ENCODE assay signal across 8 cellular contexts in the genomic region with DNA sequence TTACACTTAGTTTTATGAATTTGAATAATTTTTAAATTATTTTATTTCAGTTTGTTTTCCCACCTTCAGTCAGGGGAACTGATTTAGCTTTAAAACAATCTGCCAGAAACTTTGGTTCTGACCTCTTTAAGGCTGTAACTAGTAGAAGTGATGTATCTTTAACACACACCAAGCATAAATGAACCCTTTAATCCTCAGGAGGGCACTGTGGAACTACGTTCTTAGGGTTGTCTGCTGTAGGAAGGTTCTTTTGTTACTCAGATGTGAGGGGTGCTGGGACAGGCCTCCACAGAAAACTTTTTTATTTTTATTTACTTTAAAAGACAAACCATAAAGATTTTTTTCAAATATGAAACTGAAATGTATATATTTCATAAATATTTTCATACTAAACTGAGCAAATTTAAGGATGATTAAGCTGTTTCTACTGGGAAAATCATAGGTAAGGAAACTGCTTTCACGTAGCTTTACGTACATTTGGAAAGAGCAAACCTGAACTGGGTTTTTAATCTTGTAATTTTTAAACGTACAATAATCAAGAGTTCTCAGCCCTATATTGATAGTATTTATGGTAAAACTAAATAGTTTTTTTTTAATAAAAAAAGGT. TPM values are rescaled to one million over a fixed set of nuclear protein-coding genes. Genes with fewer than 3 reads are reported as not detected.
A peak's percentile ranks its signal among the peaks of the same experiment; 100 is the strongest.
DNase-seq lines count a peak whose midpoint lies in the region; ATAC-seq, FAIRE-seq and TF ChIP-seq lines count a peak whose summit lies in the region.

No MANE protein-coding gene starts in this region.

- no peaks in the 10 kb centered on the region for H3K79me2 ChIP-seq in HepG2 (ENCODE audit: insufficient read depth, low read length)

- ATAC-seq in HG03103 (IDR thresholded peaks at IDR 0.05; ENCODE audit: low read depth, unreplicated experiment) (peak; percentile 56), HepG2 (peak; percentile 82)
- ATAC-seq in naive thymus-derived CD8-positive, alpha-beta T cell: no peak

- no peak overlapping the region for H2AFZ ChIP-seq in HepG2 (ENCODE audit: low read length)

- FAIRE-seq in HepG2 (lab: Jason Lieb, UNC): peak; percentile 76

- POLR2A ChIA-PET in HepG2 (lab: Yijun Ruan, JAX): no interaction called here
- POLR2A ChIA-PET in naive thymus-derived CD8-positive, alpha-beta T cell (lab: Charles Lee): no interaction called here

- peak; percentile 44 for DNase-seq in GM04503 (ENCODE audit: low read depth)
- DNase-seq in NCI-H526 treated with DMSO at 0.1 percent for 48 hours (lab: John Stamatoyannopoulos, UW): peak; percentile 48
- peak in 1 of 2 donors; percentile 20 for DNase-seq in breast epithelium (ENCODE audit: low spot score in 2 of 2)
- DNase-seq in HepG2 (ENCODE audit: low spot score): peak; percentile 68
- peak in 1 of 2 donors; percentile 49 for DNase-seq in uterus
- no peak for DNase-seq in naive thymus-derived CD8-positive, alpha-beta T cell
- no peak for DNase-seq in germinal center (ENCODE audit: low spot score)

- no peak overlapping the region for H3K4me2 ChIP-seq in HepG2 (ENCODE audit: low read depth, low read length)

- TF ChIP-seq POLR2A in breast epithelium (IDR thresholded peaks at IDR 0.05) (no peak), HepG2 (IDR thresholded peaks at IDR 0.05; ENCODE audit: insufficient read depth in 1 of 2, low read depth in 2 of 2, low read length in 2 of 2) (no peak), uterus (IDR thresholded peaks at IDR 0.05) (no peak)

- H3K4me1 Mint-ChIP-seq in naive thymus-derived CD8-positive, alpha-beta T cell: peaks cover 0 to 8% (median 1%) of the 10 kb centered on the region in 4 donors

- no peaks in the 10 kb centered on the region for H3K36me3 ChIP-seq in breast epithelium
- H3K36me3 ChIP-seq in HepG2 (replicated peaks in 1 of 2; ENCODE audit: control insufficient read depth in 1 of 2, insufficient read depth in 2 of 2, low read length in 2 of 2): no peaks in the 10 kb centered on the region
- H3K36me3 ChIP-seq in uterus: no peaks in the 10 kb centered on the region

- WGBS in HepG2 (ENCODE audit: low lambda C conversion rate): 50% methylated on average over 4 of the region's 4 CpGs

- H3K9ac ChIP-seq in HepG2 (ENCODE audit: insufficient read depth, low read depth, low read length): no peak overlapping the region

- H3K36me3 Mint-ChIP-seq in naive thymus-derived CD8-positive, alpha-beta T cell: peaks cover 0 to 7% (median 0%) of the 10 kb centered on the region in 3 donors

- TF ChIP-seq EP300 in HepG2 (IDR thresholded peaks at IDR 0.05; ENCODE audit: low read depth in 2 of 2, low read length in 2 of 2): no peak
- TF ChIP-seq EP300 in HepG2 (CRISPR knock-in tag; IDR thresholded peaks at IDR 0.05; ENCODE audit: borderline replicate concordance): no peak

- no peaks in the 10 kb centered on the region for H4K20me1 ChIP-seq in HepG2 (ENCODE audit: insufficient read depth, low read length)

- no peaks in the 10 kb centered on the region for H3K27me3 ChIP-seq in breast epithelium
- peaks cover 0 to 13% of the 10 kb centered on the region in 2 experiments; a peak in 3 of 5 replicates for H3K27me3 ChIP-seq in HepG2 (ENCODE audit: control insufficient read depth in 1 of 2, insufficient read depth in 2 of 2, low read length in 2 of 2)
- no peaks in the 10 kb centered on the region for H3K27me3 ChIP-seq in uterus

- CTCF ChIA-PET in HepG2 (lab: Yijun Ruan, JAX; ENCODE audit: low intra/inter-chr PET ratio, low total read pairs): no interaction called here

- peak; percentile 48; the same call in 1 of the 2 replicates for TF ChIP-seq RAD21 in HepG2 (CRISPR knock-in tag; IDR thresholded peaks at IDR 0.05)

- intact Hi-C loops in breast epithelium (cut with DNase I; ENCODE audit: low total_unique reads) (no loop called here), HepG2 (cut with micrococcal nuclease; ENCODE audit: unreplicated experiment) (loop anchor here (1.0 to 10.0 kb wide), 5 partner anchors 59 to 1328 kb away; no protein-coding TSS in a partner anchor), uterus (cut with DNase I; ENCODE audit: low total_unique reads) (loop anchor here (10.0 kb wide), 1 partner anchor 251 kb away; no protein-coding TSS in a partner anchor)

- no peaks in the 10 kb centered on the region for H3K4me1 ChIP-seq in breast epithelium
- no peaks in the 10 kb centered on the region for H3K4me1 ChIP-seq in HepG2 (ENCODE audit: insufficient read depth, low read length)
- H3K4me1 ChIP-seq in uterus: no peaks in the 10 kb centered on the region

- H3K4me3 Mint-ChIP-seq in naive thymus-derived CD8-positive, alpha-beta T cell: no peak overlapping the region

- H3K9me3 Mint-ChIP-seq in naive thymus-derived CD8-positive, alpha-beta T cell: no peaks in the 10 kb centered on the region

- no peak overlapping the region for H3K27ac Mint-ChIP-seq in naive thymus-derived CD8-positive, alpha-beta T cell

- peak overlapping the region in 1 of 3 donors; percentile 82 for H3K4me3 ChIP-seq in breast epithelium
- H3K4me3 ChIP-seq in HepG2 (replicated peaks in 1 of 3; ENCODE audit: insufficient read depth in 1 of 3, low read depth in 2 of 3, low read length in 3 of 3): no peak overlapping the region
- no peak overlapping the region for H3K4me3 ChIP-seq in uterus

- H3K27ac ChIP-seq in breast epithelium (no peak overlapping the region), HepG2 (ENCODE audit: extremely low read length, insufficient read depth, low read length) (no peak overlapping the region), uterus (peak overlapping the region; percentile 89 to 94)

- TF ChIP-seq CTCF in breast epithelium (IDR thresholded peaks at IDR 0.05) (peak; percentile 31 to 60 (median 50)), HepG2 (CRISPR knock-in tag; IDR thresholded peaks at IDR 0.05) (peak; percentile 72), uterus (IDR thresholded peaks at IDR 0.05) (peak; percentile 57 to 74 (median 65))

- no TSS peak for BruUV-seq in HepG2 (replicated peaks; lab: Mats Ljungman, UMichigan)

- peaks cover 14 to 36% (median 22%) of the 10 kb centered on the region in 5 donors for H3K27me3 Mint-ChIP-seq in naive thymus-derived CD8-positive, alpha-beta T cell

- in situ Hi-C loops in HepG2 (cut with HindIII; ENCODE audit: extremely low pct_ligation_motif_present, low pct_unique_long_range_greater_than_20kb): loop anchor here (25.0 kb wide), 2 partner anchors 1078 to 1328 kb away; no protein-coding TSS in a partner anchor

- H3K9me3 ChIP-seq in breast epithelium: no peaks in the 10 kb centered on the region
- H3K9me3 ChIP-seq in HepG2 (ENCODE audit: low read length): no peaks in the 10 kb centered on the region
- no peaks in the 10 kb centered on the region for H3K9me3 ChIP-seq in uterus

TF ChIP-seq in HepG2, 621 proteins besides CTCF, POLR2A, EP300 and RAD21 (continues in another document):
- TF ChIP-seq ZNF761 (CRISPR knock-in tag; conservative IDR thresholded peaks at IDR 0.05) (no peak), ZFP36L1 (CRISPR knock-in tag; IDR thresholded peaks at IDR 0.05) (no peak), MIER3 (CRISPR knock-in tag; IDR thresholded peaks at IDR 0.05; ENCODE audit: borderline replicate concordance) (no peak), ZNF775 (CRISPR knock-in tag; IDR thresholded peaks at IDR 0.05; ENCODE audit: borderline replicate concordance) (no peak), HNF4G (IDR thresholded peaks at IDR 0.05; ENCODE audit: borderline replicate concordance, low read depth, low read length) (no peak), HNF4G (CRISPR knock-in tag; IDR thresholded peaks at IDR 0.05; ENCODE audit: borderline replicate concordance, low read depth) (no peak), ERF (CRISPR knock-in tag; IDR thresholded peaks at IDR 0.05) (no peak), ZNF557 (CRISPR knock-in tag; IDR thresholded peaks at IDR 0.05) (no peak)
- TF ChIP-seq, protein P1, sequence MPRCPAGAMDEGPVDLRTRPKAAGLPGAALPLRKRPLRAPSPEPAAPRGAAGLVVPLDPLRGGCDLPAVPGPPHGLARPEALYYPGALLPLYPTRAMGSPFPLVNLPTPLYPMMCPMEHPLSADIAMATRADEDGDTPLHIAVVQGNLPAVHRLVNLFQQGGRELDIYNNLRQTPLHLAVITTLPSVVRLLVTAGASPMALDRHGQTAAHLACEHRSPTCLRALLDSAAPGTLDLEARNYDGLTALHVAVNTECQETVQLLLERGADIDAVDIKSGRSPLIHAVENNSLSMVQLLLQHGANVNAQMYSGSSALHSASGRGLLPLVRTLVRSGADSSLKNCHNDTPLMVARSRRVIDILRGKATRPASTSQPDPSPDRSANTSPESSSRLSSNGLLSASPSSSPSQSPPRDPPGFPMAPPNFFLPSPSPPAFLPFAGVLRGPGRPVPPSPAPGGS (CRISPR knock-in tag; IDR thresholded peaks at IDR 0.05): no peak

RNA-seq across cellular contexts. Expression of a gene that starts 5.3 kb away (rescaled TPM):
- 100 to 1,000 TPM in 1 of 3 donors, 10 to 100 TPM in 2; 52.7 to 165 (median 53.4) TPM for total RNA-seq in breast epithelium
- total RNA-seq in HepG2 (2016; rRNA removed; fragmentation: Illumina TruSeq; extraction: Trizol): 0.20 TPM in 1 of 2 replicates, not detected in the other
- total RNA-seq in HepG2 (2016; cell fraction: cytosol; rRNA removed; fragmentation: Illumina TruSeq; extraction: Trizol; ENCODE audit: low read depth): not detected in 2 replicates
- total RNA-seq in HepG2 (2016; cell fraction: insoluble cytoplasmic fraction; rRNA removed; fragmentation: Illumina TruSeq; extraction: Trizol): 0.28 TPM in 1 of 2 replicates, not detected in the other
- 0.09 and 0.17 TPM in 2 replicates for total RNA-seq in HepG2 (2016; cell fraction: membrane; rRNA removed; fragmentation: Illumina TruSeq; extraction: Trizol)
- 0.40 and 0.88 TPM in 2 replicates for total RNA-seq in HepG2 (2016; cell fraction: nucleus; rRNA removed; fragmentation: Illumina TruSeq; extraction: Trizol)
- polyA plus RNA-seq in HepG2 (2011; rRNA removed): 0.37 and 0.55 TPM in 2 replicates
- 0.42 and 0.46 TPM in 2 replicates for polyA plus RNA-seq in HepG2 (2011; cell fraction: cytosol; rRNA removed)
- 1.9 and 2.3 TPM in 2 replicates for polyA plus RNA-seq in HepG2 (2011; cell fraction: nucleus; rRNA removed)
- 0.13 and 1.5 TPM in 2 replicates for polyA plus RNA-seq in HepG2 (2012)
- not detected in 2 replicates for polyA plus RNA-seq in HepG2 (2016; cell fraction: cytosol; fragmentation: Illumina TruSeq; extraction: Trizol; ENCODE audit: low read depth)
- 0.11 TPM in 1 of 2 replicates, not detected in the other for polyA plus RNA-seq in HepG2 (2016; cell fraction: insoluble cytoplasmic fraction; fragmentation: Illumina TruSeq; extraction: Trizol; ENCODE audit: low read depth)
- 0.07 and 0.26 TPM in 2 replicates for polyA plus RNA-seq in HepG2 (2016; cell fraction: membrane; fragmentation: Illumina TruSeq; extraction: Trizol; ENCODE audit: low read depth)
- polyA plus RNA-seq in HepG2 (2016; cell fraction: nucleus; fragmentation: Illumina TruSeq; extraction: Trizol; ENCODE audit: insufficient read depth, low read depth): 0.53 and 0.56 TPM in 2 replicates
- 0.56 and 10.8 TPM in 2 replicates for polyA minus RNA-seq in HepG2 (2011; rRNA and poly(A)+ RNA removed; ENCODE audit: low replicate concordance)
- polyA minus RNA-seq in HepG2 (2011; cell fraction: cytosol; rRNA and poly(A)+ RNA removed): 0.26 and 1.2 TPM in 2 replicates
- 1.1 and 1.3 TPM in 2 replicates for polyA minus RNA-seq in HepG2 (2011; cell fraction: nucleus; rRNA and poly(A)+ RNA removed)
- 100 to 1,000 TPM in 2 of 4 donors, 10 to 100 TPM in 2; 20.2 to 152 (median 94.7) TPM for total RNA-seq in uterus
- under 1 TPM; 0.82 to 0.96 TPM for total RNA-seq in naive thymus-derived CD8-positive, alpha-beta T cell
- not detected for polyA plus RNA-seq in naive thymus-derived CD8-positive, alpha-beta T cell

Comparison
In these comparisons a context has a peak if more than half of its experiments do, and no peak if none do; other contexts are left out.
1. DNase-seq: peak in GM04503 (single experiment), NCI-H526 treated with DMSO at 0.1 percent for 48 hours (single experiment) and HepG2 (single experiment); none in naive thymus-derived CD8-positive, alpha-beta T cell (0 of 10) and germinal center (single experiment).
2. ATAC-seq: peak in HG03103 (single experiment) and HepG2 (single experiment); none in naive thymus-derived CD8-positive, alpha-beta T cell (0 of 2).
3. H3K27ac ChIP-seq: peak in uterus (2 of 2); none in breast epithelium (0 of 2) and HepG2 (single experiment).
4. RNA of a gene that starts 5.3 kb away (total RNA-seq): 20.2 to 152 TPM in uterus and 52.7 to 165 TPM in breast epithelium; 0.82 to 0.96 TPM in naive thymus-derived CD8-positive, alpha-beta T cell and 0.09 to 0.88 TPM in HepG2; every median in the first group is over 10 times any median in the second.
5. Peak in every context shown above with its lines, with median percentiles within 50 percentile points of each other: CTCF ChIP-seq.